38 cellular contexts compared by ENCODE assay signal in genomic region chr7:53094191-53094590, GRCh38. TPM values are rescaled to one million over a fixed set of nuclear protein-coding genes. Genes with fewer than 3 reads are reported as not detected.
"Had no signal": no experiment of that assay in that cellular context is flagged by ENCODE, and none has a peak within 500 bp of the region (broad histone marks: within the 10 kb centered on the region; RNA-seq: fewer than 3 reads in every experiment).

No MANE protein-coding gene starts in this region.

- H3K27ac ChIP-seq: KMS-11 had no signal

- H3K27me3 ChIP-seq: MG63 had no signal

- H3K4me3 ChIP-seq: MG63 had no signal

- H3K4me2 ChIP-seq: KMS-11 had no signal

- H3K9me3 ChIP-seq: MG63 had no signal

- DNase-seq: Karpas-422, Kasumi-1, KG1, MG63, MM.1S, MV-4-11, NCI-H1048, NCI-H1092, NCI-H1092 treated with DMSO at 0.1 percent for 48 hours, NCI-H1105, NCI-H1105 treated with DMSO at 0.1 percent for 48 hours, NCI-H1417, NCI-H1417 treated with DMSO at 0.1 percent for 48 hours, NCI-H1436, NCI-H1436 treated with DMSO at 0.1 percent for 48 hours, NCI-H146, NCI-H1694, NCI-H1694 treated with DMSO at 0.1 percent for 48 hours, NCI-H187, NCI-H187 treated with DMSO at 0.1 percent for 48 hours, NCI-H1930, NCI-H2029, NCI-H2029 treated with DMSO at 0.1 percent for 48 hours, NCI-H2081, NCI-H2081 treated with DMSO at 0.1 percent for 48 hours, NCI-H2107, NCI-H2171, NCI-H2171 treated with DMSO at 0.1 percent for 48 hours, NCI-H2227 treated with DMSO at 0.1 percent for 48 hours, NCI-H345, NCI-H446, NCI-H446 treated with DMSO at 0.1 percent for 48 hours, NCI-H510A had no signal

- H3K9ac ChIP-seq: KMS-11 had no signal

- H3K36me3 ChIP-seq: MG63 had no signal

RNA-seq across cellular contexts. Expression of gene POM121L12, which starts 58.8 kb away (rescaled TPM):
- total RNA-seq: LHCN-M2, M059J, MCF 10A, NCI-H460 had no signal
